ENCODE assay signal across 21 cellular contexts in the genomic region with DNA sequence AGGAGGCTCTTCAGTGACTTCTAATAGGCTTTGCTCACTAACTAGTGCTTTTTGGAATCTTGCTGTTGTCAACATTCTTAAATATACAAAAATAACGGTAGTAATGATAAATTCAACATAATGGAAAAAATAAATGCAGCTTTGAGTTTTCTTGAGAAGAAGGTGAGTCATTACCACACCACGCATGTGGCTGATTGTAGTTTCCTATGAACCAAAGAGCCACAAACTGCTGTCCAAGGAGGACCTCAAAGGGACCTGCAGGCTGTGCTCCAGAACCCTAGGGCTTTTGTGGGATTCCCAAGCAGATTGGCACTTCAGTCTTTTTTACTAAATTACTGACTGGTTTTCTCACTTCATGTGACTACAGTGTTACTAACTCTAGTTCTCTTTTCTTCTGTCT.
DNase-seq lines count a peak whose midpoint lies in the region; ATAC-seq and TF ChIP-seq lines count a peak whose summit lies in the region.
"Had no signal": no experiment of that assay in that cellular context is flagged by ENCODE, and none has a peak within 500 bp of the region (broad histone marks: within the 10 kb centered on the region; RNA-seq: fewer than 3 reads in every experiment).

No MANE protein-coding gene starts in this region.

- H3K36me3 Mint-ChIP-seq in activated CD8-positive, alpha-beta T cell treated with anti-CD3 and anti-CD28 coated beads for 36 hours (ENCODE audit: low read depth) = no peaks in the 10 kb centered on the region
- no peaks in the 10 kb centered on the region for H3K36me3 Mint-ChIP-seq in activated CD8-positive, alpha-beta T cell treated with anti-CD3 and anti-CD28 coated beads, Interleukin-2, amount 10 ng/mL, durations not matched to agents 7 days and 5 days (ENCODE audit: low read depth)
- no peaks in the 10 kb centered on the region for H3K36me3 Mint-ChIP-seq in activated T-helper 17 cell treated with anti-CD3 and anti-CD28 coated beads, Interleukin-2, amount 50 U/mL, for 72 hours (ENCODE audit: low read depth)
- no peaks in the 10 kb centered on the region for H3K36me3 Mint-ChIP-seq in activated T-cell treated with anti-CD3 and anti-CD28 coated beads, Interleukin-2, amount 50 U/mL, for 4 hours (ENCODE audit: insufficient read depth)
- H3K36me3 Mint-ChIP-seq: CD4-positive, CD25-positive, alpha-beta regulatory T cell had no signal

- peak; percentile 16 for DNase-seq in activated CD8-positive, alpha-beta T cell treated with anti-CD3 and anti-CD28 coated beads for 36 hours
- DNase-seq in activated CD8-positive, alpha-beta T cell treated with anti-CD3 and anti-CD28 coated beads, Interleukin-2, amount 10 ng/mL, durations not matched to agents 7 days and 5 days = no peak
- peak; percentile 40 for DNase-seq in fibroblast of peridontal ligament (ENCODE audit: extremely low read depth)
- no peak for DNase-seq in NCI-H146 (lab: John Stamatoyannopoulos, UW)
- DNase-seq in activated T-cell treated with anti-CD3 and anti-CD28 coated beads, Interleukin-2, amount 50 U/mL, for 4 hours = no peak
- DNase-seq in NCI-H1694 (lab: John Stamatoyannopoulos, UW) = no peak
- DNase-seq: BE2C; CD4-positive, CD25-positive, alpha-beta regulatory T cell; COR-L47; GF-D8; HCEC 1CT; MG63; NCI-H1048; NCI-H1436; NCI-H2029 treated with DMSO at 0.1 percent for 48 hours; NCI-H446 treated with DMSO at 0.1 percent for 48 hours; NCI-H748 treated with DMSO at 0.1 percent for 48 hours; NK-92 treated with Interleukin-12 subunit alpha and Interleukin-12 subunit beta, amount 100 ng/mL, for 24 hours; Right ventricle myocardium superior had no signal

- ATAC-seq in activated CD8-positive, alpha-beta T cell treated with anti-CD3 and anti-CD28 coated beads for 36 hours = no peak
- no peak for ATAC-seq in activated CD8-positive, alpha-beta T cell treated with anti-CD3 and anti-CD28 coated beads, Interleukin-2, amount 10 ng/mL, durations not matched to agents 7 days and 5 days
- ATAC-seq in activated T-helper 17 cell treated with anti-CD3 and anti-CD28 coated beads, Interleukin-2, amount 50 U/mL, for 72 hours (replicated peaks) = peak; percentile 28
- no peak for ATAC-seq in activated T-cell treated with anti-CD3 and anti-CD28 coated beads, Interleukin-2, amount 50 U/mL, for 4 hours
- ATAC-seq: GM12878 had no signal

- no peak overlapping the region for H3K4me3 Mint-ChIP-seq in activated CD8-positive, alpha-beta T cell treated with anti-CD3 and anti-CD28 coated beads for 36 hours
- no peak overlapping the region for H3K4me3 Mint-ChIP-seq in activated CD8-positive, alpha-beta T cell treated with anti-CD3 and anti-CD28 coated beads, Interleukin-2, amount 10 ng/mL, durations not matched to agents 7 days and 5 days
- no peak overlapping the region for H3K4me3 Mint-ChIP-seq in activated T-helper 17 cell treated with anti-CD3 and anti-CD28 coated beads, Interleukin-2, amount 50 U/mL, for 72 hours
- H3K4me3 Mint-ChIP-seq in activated T-cell treated with anti-CD3 and anti-CD28 coated beads, Interleukin-2, amount 50 U/mL, for 4 hours = no peak overlapping the region
- H3K4me3 Mint-ChIP-seq: CD4-positive, CD25-positive, alpha-beta regulatory T cell had no signal

- no peaks in the 10 kb centered on the region for H3K4me1 Mint-ChIP-seq in activated CD8-positive, alpha-beta T cell treated with anti-CD3 and anti-CD28 coated beads for 36 hours (ENCODE audit: low read depth)
- H3K4me1 Mint-ChIP-seq in activated CD8-positive, alpha-beta T cell treated with anti-CD3 and anti-CD28 coated beads, Interleukin-2, amount 10 ng/mL, durations not matched to agents 7 days and 5 days (ENCODE audit: low read depth) = no peaks in the 10 kb centered on the region
- no peaks in the 10 kb centered on the region for H3K4me1 Mint-ChIP-seq in activated T-helper 17 cell treated with anti-CD3 and anti-CD28 coated beads, Interleukin-2, amount 50 U/mL, for 72 hours
- H3K4me1 Mint-ChIP-seq in activated T-cell treated with anti-CD3 and anti-CD28 coated beads, Interleukin-2, amount 50 U/mL, for 4 hours (ENCODE audit: low read depth) = no peaks in the 10 kb centered on the region
- H3K4me1 Mint-ChIP-seq: CD4-positive, CD25-positive, alpha-beta regulatory T cell had no signal

- CTCF ChIA-PET in activated CD8-positive, alpha-beta T cell treated with anti-CD3 and anti-CD28 coated beads for 36 hours (lab: Charles Lee) = interaction anchor here (1.0 to 1.3 kb wide), 2 partner anchors 19 to 75 kb away, joined by 3 read pairs; no protein-coding TSS in a partner anchor
- CTCF ChIA-PET in activated CD8-positive, alpha-beta T cell treated with anti-CD3 and anti-CD28 coated beads, Interleukin-2, amount 10 ng/mL, durations not matched to agents 7 days and 5 days (lab: Charles Lee) = no interaction called here

- intact Hi-C loops in activated CD8-positive, alpha-beta T cell treated with anti-CD3 and anti-CD28 coated beads for 36 hours (cut with micrococcal nuclease) = no loop called here

- no peaks in the 10 kb centered on the region for H3K9me3 Mint-ChIP-seq in activated CD8-positive, alpha-beta T cell treated with anti-CD3 and anti-CD28 coated beads for 36 hours
- no peaks in the 10 kb centered on the region for H3K9me3 Mint-ChIP-seq in activated CD8-positive, alpha-beta T cell treated with anti-CD3 and anti-CD28 coated beads, Interleukin-2, amount 10 ng/mL, durations not matched to agents 7 days and 5 days (ENCODE audit: insufficient read depth)
- no peaks in the 10 kb centered on the region for H3K9me3 Mint-ChIP-seq in activated T-helper 17 cell treated with anti-CD3 and anti-CD28 coated beads, Interleukin-2, amount 50 U/mL, for 72 hours
- H3K9me3 Mint-ChIP-seq in activated T-cell treated with anti-CD3 and anti-CD28 coated beads, Interleukin-2, amount 50 U/mL, for 4 hours = no peaks in the 10 kb centered on the region
- H3K9me3 Mint-ChIP-seq: CD4-positive, CD25-positive, alpha-beta regulatory T cell had no signal

- POLR2A ChIA-PET in activated CD8-positive, alpha-beta T cell treated with anti-CD3 and anti-CD28 coated beads for 36 hours (lab: Charles Lee) = no interaction called here
- POLR2A ChIA-PET in activated CD8-positive, alpha-beta T cell treated with anti-CD3 and anti-CD28 coated beads, Interleukin-2, amount 10 ng/mL, durations not matched to agents 7 days and 5 days (lab: Charles Lee) = no interaction called here

- H3K27me3 Mint-ChIP-seq in activated CD8-positive, alpha-beta T cell treated with anti-CD3 and anti-CD28 coated beads for 36 hours = no peaks in the 10 kb centered on the region
- H3K27me3 Mint-ChIP-seq in activated CD8-positive, alpha-beta T cell treated with anti-CD3 and anti-CD28 coated beads, Interleukin-2, amount 10 ng/mL, durations not matched to agents 7 days and 5 days (ENCODE audit: low read depth) = no peaks in the 10 kb centered on the region
- peaks cover 8% of the 10 kb centered on the region for H3K27me3 Mint-ChIP-seq in activated T-helper 17 cell treated with anti-CD3 and anti-CD28 coated beads, Interleukin-2, amount 50 U/mL, for 72 hours
- H3K27me3 Mint-ChIP-seq in activated T-cell treated with anti-CD3 and anti-CD28 coated beads, Interleukin-2, amount 50 U/mL, for 4 hours (ENCODE audit: low read depth) = peaks cover 9% of the 10 kb centered on the region
- H3K27me3 Mint-ChIP-seq: CD4-positive, CD25-positive, alpha-beta regulatory T cell had no signal

- no peak overlapping the region for H3K27ac Mint-ChIP-seq in activated CD8-positive, alpha-beta T cell treated with anti-CD3 and anti-CD28 coated beads for 36 hours
- no peak overlapping the region for H3K27ac Mint-ChIP-seq in activated CD8-positive, alpha-beta T cell treated with anti-CD3 and anti-CD28 coated beads, Interleukin-2, amount 10 ng/mL, durations not matched to agents 7 days and 5 days
- H3K27ac Mint-ChIP-seq in activated T-helper 17 cell treated with anti-CD3 and anti-CD28 coated beads, Interleukin-2, amount 50 U/mL, for 72 hours = no peak overlapping the region
- H3K27ac Mint-ChIP-seq: CD4-positive, CD25-positive, alpha-beta regulatory T cell had no signal

- no peak for TF ChIP-seq CTCF in activated CD8-positive, alpha-beta T cell treated with anti-CD3 and anti-CD28 coated beads for 36 hours (IDR thresholded peaks at IDR 0.05)

Comparison
In these comparisons a context has a peak if more than half of its experiments do, and no peak if none do; other contexts are left out.
1. DNase-seq: peak in activated CD8-positive, alpha-beta T cell treated with anti-CD3 and anti-CD28 coated beads for 36 hours (single experiment) and fibroblast of peridontal ligament (single experiment); none in activated CD8-positive, alpha-beta T cell treated with anti-CD3 and anti-CD28 coated beads, Interleukin-2, amount 10 ng/mL, durations not matched to agents 7 days and 5 days (single experiment), NCI-H146 (single experiment), activated T-cell treated with anti-CD3 and anti-CD28 coated beads, Interleukin-2, amount 50 U/mL, for 4 hours (single experiment) and NCI-H1694 (single experiment).